In the genomic region with DNA sequence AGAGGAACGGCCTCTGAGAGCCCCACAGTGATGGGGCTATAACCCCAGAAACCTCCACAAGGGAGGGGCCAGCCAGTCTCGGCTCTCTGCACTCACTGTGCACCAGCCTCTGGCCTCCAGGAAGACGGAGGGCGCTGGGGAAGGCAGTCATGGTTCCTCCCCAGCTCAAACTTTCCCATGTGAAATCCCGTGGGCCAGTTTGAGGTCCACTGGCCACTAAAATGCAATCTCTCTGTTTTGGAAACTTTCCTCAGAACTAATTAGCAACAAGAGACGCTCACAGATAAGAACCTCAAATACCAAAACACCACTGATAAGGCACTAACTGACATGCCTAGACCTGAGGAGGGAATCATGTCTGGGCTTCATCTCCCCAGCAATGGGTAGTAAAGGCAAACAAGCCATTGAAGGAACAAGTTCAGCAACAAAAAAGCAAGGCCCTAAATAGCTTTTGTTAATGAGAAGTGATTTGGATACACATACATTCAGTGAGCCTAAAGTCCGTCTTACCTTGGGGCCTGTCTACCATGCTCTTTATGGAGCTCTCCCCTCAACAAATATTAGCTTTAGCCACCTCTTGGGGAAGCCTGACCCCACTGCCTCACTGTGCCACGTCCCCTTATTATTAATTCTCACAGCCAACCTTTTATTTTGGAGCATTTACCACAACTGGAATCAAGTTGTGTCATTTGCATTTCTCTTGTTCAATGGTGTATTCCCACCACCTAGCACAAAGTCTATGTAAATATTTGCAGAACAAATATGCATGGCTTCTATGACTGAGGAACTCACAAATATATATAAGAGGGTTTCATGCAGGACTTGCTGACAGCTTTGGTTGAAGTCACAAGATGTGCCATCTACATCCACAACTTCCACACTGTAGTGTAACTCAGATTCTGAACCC, we compare ENCODE assay signal across 18 cellular contexts. TPM values are rescaled to one million over a fixed set of nuclear protein-coding genes. Genes with fewer than 3 reads are reported as not detected.
A peak's percentile ranks its signal among the peaks of the same experiment; 100 is the strongest.
DNase-seq lines count a peak whose midpoint lies in the region; ATAC-seq, FAIRE-seq and TF ChIP-seq lines count a peak whose summit lies in the region.
"Had no signal": no experiment of that assay in that cellular context is flagged by ENCODE, and none has a peak within 500 bp of the region (broad histone marks: within the 10 kb centered on the region; RNA-seq: fewer than 3 reads in every experiment).

No MANE protein-coding gene starts in this region.

- no peak overlapping the region for H3K4me3 ChIP-seq in bronchial epithelial cell (ENCODE audit: low read depth, low read length)
- H3K4me3 ChIP-seq: SJCRH30, upper lobe of left lung had no signal

- no peak for TF ChIP-seq CTCF in bronchial epithelial cell (IDR thresholded peaks at IDR 0.05; ENCODE audit: insufficient read depth, low read length, severe bottlenecking)

- no peaks in the 10 kb centered on the region for H3K4me1 Mint-ChIP-seq in activated CD4-positive, alpha-beta T cell treated with anti-CD3 and anti-CD28 coated beads, Interleukin-2, amount 10 ng/mL, durations not matched to agents 7 days and 5 days
- H3K4me1 Mint-ChIP-seq in stimulated activated memory B cell treated with anti-CD40 and anti-IgM and Interleukin-4, amounts not matched to agents 10 μg/mL and 1 μg/mL and 100 μg/mL, for 72 hours: peaks cover 24% of the 10 kb centered on the region

- POLR2A ChIA-PET in activated CD4-positive, alpha-beta T cell treated with anti-CD3 and anti-CD28 coated beads, Interleukin-2, amount 10 ng/mL, durations not matched to agents 7 days and 5 days (lab: Charles Lee): no interaction called here

- CTCF ChIA-PET in activated CD4-positive, alpha-beta T cell treated with anti-CD3 and anti-CD28 coated beads, Interleukin-2, amount 10 ng/mL, durations not matched to agents 7 days and 5 days (lab: Charles Lee): interaction anchor here (0.7 to 2.0 kb wide), 5 partner anchors 9 to 105 kb away, joined by 3 to 7 read pairs (median 5); no protein-coding TSS in a partner anchor

- H3K36me3 Mint-ChIP-seq in activated CD4-positive, alpha-beta T cell treated with anti-CD3 and anti-CD28 coated beads, Interleukin-2, amount 10 ng/mL, durations not matched to agents 7 days and 5 days (ENCODE audit: low read depth): no peaks in the 10 kb centered on the region
- no peaks in the 10 kb centered on the region for H3K36me3 Mint-ChIP-seq in stimulated activated memory B cell treated with anti-CD40 and anti-IgM and Interleukin-4, amounts not matched to agents 10 μg/mL and 1 μg/mL and 100 μg/mL, for 72 hours

- DNase-seq in activated CD4-positive, alpha-beta T cell treated with anti-CD3 and anti-CD28 coated beads, Interleukin-2, amount 10 ng/mL, durations not matched to agents 7 days and 5 days: no peak
- no peak for DNase-seq in activated CD4-positive, alpha-beta T cell treated with anti-CD3 and anti-CD28 coated beads for 4 hours
- DNase-seq in bronchial epithelial cell (ENCODE audit: low read depth) (peak; percentile 84), D341Med (ENCODE audit: low spot score) (no peak)
- DNase-seq: activated T-cell treated with anti-CD3 and anti-CD28 coated beads, Interleukin-2, amount 50 U/mL, for 4 hours; aorta; DND-41; MV-4-11; NCI-H510A; SJCRH30; stimulated activated CD8-positive, alpha-beta memory T cell treated with anti-CD3 and anti-CD28 coated beads, Interleukin-4, amount 100 ng/mL, for 48 hours; WERI-Rb-1 had no signal

- H3K9me3 Mint-ChIP-seq in activated CD4-positive, alpha-beta T cell treated with anti-CD3 and anti-CD28 coated beads, Interleukin-2, amount 10 ng/mL, durations not matched to agents 7 days and 5 days: no peaks in the 10 kb centered on the region
- H3K9me3 Mint-ChIP-seq in stimulated activated memory B cell treated with anti-CD40 and anti-IgM and Interleukin-4, amounts not matched to agents 10 μg/mL and 1 μg/mL and 100 μg/mL, for 72 hours: no peaks in the 10 kb centered on the region
- H3K9me3 Mint-ChIP-seq: activated T-cell treated with anti-CD3 and anti-CD28 coated beads, Interleukin-2, amount 50 U/mL, for 4 hours had no signal

- H3K27me3 Mint-ChIP-seq in activated CD4-positive, alpha-beta T cell treated with anti-CD3 and anti-CD28 coated beads, Interleukin-2, amount 10 ng/mL, durations not matched to agents 7 days and 5 days: no peaks in the 10 kb centered on the region
- no peaks in the 10 kb centered on the region for H3K27me3 Mint-ChIP-seq in stimulated activated memory B cell treated with anti-CD40 and anti-IgM and Interleukin-4, amounts not matched to agents 10 μg/mL and 1 μg/mL and 100 μg/mL, for 72 hours

- H3K36me3 ChIP-seq in bronchial epithelial cell (ENCODE audit: control insufficient read depth, insufficient read depth, low read length): no peaks in the 10 kb centered on the region
- H3K36me3 ChIP-seq: SJCRH30, upper lobe of left lung, WERI-Rb-1 had no signal

- peak overlapping the region; percentile 21 for H3K27ac Mint-ChIP-seq in activated CD4-positive, alpha-beta T cell treated with anti-CD3 and anti-CD28 coated beads, Interleukin-2, amount 10 ng/mL, durations not matched to agents 7 days and 5 days
- no peak overlapping the region for H3K27ac Mint-ChIP-seq in stimulated activated memory B cell treated with anti-CD40 and anti-IgM and Interleukin-4, amounts not matched to agents 10 μg/mL and 1 μg/mL and 100 μg/mL, for 72 hours

- no peak for FAIRE-seq in bronchial epithelial cell (lab: Jason Lieb, UNC)
- FAIRE-seq: GM18507 had no signal

- no peak overlapping the region for H3K4me3 Mint-ChIP-seq in activated CD4-positive, alpha-beta T cell treated with anti-CD3 and anti-CD28 coated beads, Interleukin-2, amount 10 ng/mL, durations not matched to agents 7 days and 5 days
- no peak overlapping the region for H3K4me3 Mint-ChIP-seq in stimulated activated memory B cell treated with anti-CD40 and anti-IgM and Interleukin-4, amounts not matched to agents 10 μg/mL and 1 μg/mL and 100 μg/mL, for 72 hours
- H3K4me3 Mint-ChIP-seq: activated T-cell treated with anti-CD3 and anti-CD28 coated beads, Interleukin-2, amount 50 U/mL, for 4 hours had no signal

- ATAC-seq in HG02798 (IDR thresholded peaks at IDR 0.05; ENCODE audit: poor library complexity, unreplicated experiment) (peak; percentile 58), GM21526 (IDR thresholded peaks at IDR 0.05; ENCODE audit: low FRiP score, unreplicated experiment) (no peak), GM21381 (IDR thresholded peaks at IDR 0.05; ENCODE audit: unreplicated experiment) (no peak)
- peak; percentile 55 for ATAC-seq in stimulated activated memory B cell treated with anti-CD40 and anti-IgM and Interleukin-4, amounts not matched to agents 10 μg/mL and 1 μg/mL and 100 μg/mL, for 72 hours
- ATAC-seq: activated T-cell treated with anti-CD3 and anti-CD28 coated beads, Interleukin-2, amount 50 U/mL, for 4 hours had no signal

- no peaks in the 10 kb centered on the region for H3K27me3 ChIP-seq in bronchial epithelial cell (ENCODE audit: control insufficient read depth, insufficient read depth, low read length)
- H3K27me3 ChIP-seq: SJCRH30, upper lobe of left lung had no signal

RNA-seq across cellular contexts. Expression of a gene that starts 56.1 kb away (rescaled TPM):
- 10 to 100 TPM; 60.2 to 61.1 TPM for total RNA-seq in activated CD4-positive, alpha-beta T cell treated with anti-CD3 and anti-CD28 coated beads, Interleukin-2, amount 10 ng/mL, durations not matched to agents 7 days and 5 days
- 8.7 and 18.4 TPM in 2 replicates for total RNA-seq in bronchial epithelial cell

Comparison
In these comparisons a context has a peak if more than half of its experiments do, and no peak if none do; other contexts are left out.
1. ATAC-seq: peak in HG02798 (single experiment) and stimulated activated memory B cell treated with anti-CD40 and anti-IgM and Interleukin-4, amounts not matched to agents 10 μg/mL and 1 μg/mL and 100 μg/mL, for 72 hours (single experiment); none in GM21526 (single experiment) and GM21381 (single experiment).